17 cellular contexts compared by ENCODE assay signal in genomic region chr7:96686305-96686704, GRCh38. TPM values are rescaled to one million over a fixed set of nuclear protein-coding genes. Genes with fewer than 3 reads are reported as not detected.
DNase-seq lines count a peak whose midpoint lies in the region; ATAC-seq and FAIRE-seq lines count a peak whose summit lies in the region.
"Had no signal": no experiment of that assay in that cellular context is flagged by ENCODE, and none has a peak within 500 bp of the region (broad histone marks: within the 10 kb centered on the region; RNA-seq: fewer than 3 reads in every experiment).

No MANE protein-coding gene starts in this region.

- FAIRE-seq in HTR-8/SVneo (lab: Jason Lieb, UNC) = no peak
- FAIRE-seq: kidney had no signal

- peaks cover 76% of the 10 kb centered on the region for H3K36me3 Mint-ChIP-seq in stimulated activated naive CD8-positive, alpha-beta T cell treated with anti-CD3 and anti-CD28 coated beads, Interleukin-15, Interleukin-2, amounts not matched to agents 100 ng/mL and 50 ng/mL, for 24 hours (ENCODE audit: low read depth)
- H3K36me3 Mint-ChIP-seq in T-helper 1 cell treated with Interleukin-12 subunit alpha and Interleukin-12 subunit beta and Interleukin-4 antibody, amounts not matched to agents 30 μg/mL and 1 μg/mL, for 36 hours (ENCODE audit: low read depth) = peaks cover 46% of the 10 kb centered on the region

- no peaks in the 10 kb centered on the region for H3K36me3 ChIP-seq in urinary bladder (ENCODE audit: insufficient read depth)

- H3K27ac ChIP-seq in urinary bladder (ENCODE audit: low read depth) = peak overlapping the region; percentile 10
- H3K27ac ChIP-seq: gastroesophageal sphincter, SJSA1 had no signal

- ATAC-seq in stimulated activated naive CD8-positive, alpha-beta T cell treated with anti-CD3 and anti-CD28 coated beads, Interleukin-15, Interleukin-2, amounts not matched to agents 100 U/mL and 50 U/mL, for 24 hours = no peak
- ATAC-seq in HG02610 (IDR thresholded peaks at IDR 0.05; ENCODE audit: unreplicated experiment) (peak; percentile 31), HG02623 (IDR thresholded peaks at IDR 0.05; ENCODE audit: unreplicated experiment) (no peak)
- ATAC-seq: gastroesophageal sphincter had no signal

- H3K4me3 Mint-ChIP-seq in stimulated activated naive CD8-positive, alpha-beta T cell treated with anti-CD3 and anti-CD28 coated beads, Interleukin-15, Interleukin-2, amounts not matched to agents 100 ng/mL and 50 ng/mL, for 24 hours = no peak overlapping the region
- no peak overlapping the region for H3K4me3 Mint-ChIP-seq in T-helper 1 cell treated with Interleukin-12 subunit alpha and Interleukin-12 subunit beta and Interleukin-4 antibody, amounts not matched to agents 30 μg/mL and 1 μg/mL, for 36 hours
- H3K4me3 Mint-ChIP-seq: endodermal cell had no signal

- H3K9me3 Mint-ChIP-seq in stimulated activated naive CD8-positive, alpha-beta T cell treated with anti-CD3 and anti-CD28 coated beads, Interleukin-15, Interleukin-2, amounts not matched to agents 100 ng/mL and 50 ng/mL, for 24 hours = peaks cover 13% of the 10 kb centered on the region
- H3K9me3 Mint-ChIP-seq in T-helper 1 cell treated with Interleukin-12 subunit alpha and Interleukin-12 subunit beta and Interleukin-4 antibody, amounts not matched to agents 30 μg/mL and 1 μg/mL, for 36 hours = peaks cover 15% of the 10 kb centered on the region

- peaks cover 1% of the 10 kb centered on the region for H3K4me1 ChIP-seq in urinary bladder (ENCODE audit: insufficient read depth)
- H3K4me1 ChIP-seq: SJSA1 had no signal

- H3K27me3 Mint-ChIP-seq in stimulated activated naive CD8-positive, alpha-beta T cell treated with anti-CD3 and anti-CD28 coated beads, Interleukin-15, Interleukin-2, amounts not matched to agents 100 ng/mL and 50 ng/mL, for 24 hours = no peaks in the 10 kb centered on the region
- H3K27me3 Mint-ChIP-seq in T-helper 1 cell treated with Interleukin-12 subunit alpha and Interleukin-12 subunit beta and Interleukin-4 antibody, amounts not matched to agents 30 μg/mL and 1 μg/mL, for 36 hours (ENCODE audit: low read depth) = no peaks in the 10 kb centered on the region
- H3K27me3 Mint-ChIP-seq: naive B cell had no signal

- peak overlapping the region; percentile 38 for H3K27ac Mint-ChIP-seq in stimulated activated naive CD8-positive, alpha-beta T cell treated with anti-CD3 and anti-CD28 coated beads, Interleukin-15, Interleukin-2, amounts not matched to agents 100 ng/mL and 50 ng/mL, for 24 hours
- H3K27ac Mint-ChIP-seq in T-helper 1 cell treated with Interleukin-12 subunit alpha and Interleukin-12 subunit beta and Interleukin-4 antibody, amounts not matched to agents 30 μg/mL and 1 μg/mL, for 36 hours = peak overlapping the region; percentile 80
- H3K27ac Mint-ChIP-seq: endodermal cell had no signal

- H3K4me3 ChIP-seq in urinary bladder (ENCODE audit: low read depth, low read length) = no peak overlapping the region
- H3K4me3 ChIP-seq: gastroesophageal sphincter, SJSA1 had no signal

- DNase-seq in stimulated activated naive CD8-positive, alpha-beta T cell treated with anti-CD3 and anti-CD28 coated beads, Interleukin-15, Interleukin-2, amounts not matched to agents 100 U/mL and 50 U/mL, for 24 hours = no peak
- no peak for DNase-seq in GDM1 (lab: John Stamatoyannopoulos, UW)
- DNase-seq in HTR-8/SVneo (ENCODE audit: insufficient read length, low spot score) = no peak
- DNase-seq: activated T-cell treated with anti-CD3 and anti-CD28 coated beads for 4 hours; DMS79; endodermal cell; kidney; naive B cell; NCI-H2107; stimulated activated naive CD4-positive, alpha-beta T cell treated with Interleukin-2 at 50 U/mL for 16 hours had no signal

- peaks cover 29% of the 10 kb centered on the region for H3K4me1 Mint-ChIP-seq in stimulated activated naive CD8-positive, alpha-beta T cell treated with anti-CD3 and anti-CD28 coated beads, Interleukin-15, Interleukin-2, amounts not matched to agents 100 ng/mL and 50 ng/mL, for 24 hours (ENCODE audit: low read depth)
- peaks cover 27% of the 10 kb centered on the region for H3K4me1 Mint-ChIP-seq in T-helper 1 cell treated with Interleukin-12 subunit alpha and Interleukin-12 subunit beta and Interleukin-4 antibody, amounts not matched to agents 30 μg/mL and 1 μg/mL, for 36 hours (ENCODE audit: low read depth)
- H3K4me1 Mint-ChIP-seq: endodermal cell had no signal

RNA-seq across cellular contexts. Expression of gene SEM1, which starts 23.3 kb away (rescaled TPM):
- 52.2 TPM for total RNA-seq in urinary bladder
- 69.6 TPM for polyA plus RNA-seq in urinary bladder
